16 cellular contexts compared by ENCODE assay signal in the genomic region with DNA sequence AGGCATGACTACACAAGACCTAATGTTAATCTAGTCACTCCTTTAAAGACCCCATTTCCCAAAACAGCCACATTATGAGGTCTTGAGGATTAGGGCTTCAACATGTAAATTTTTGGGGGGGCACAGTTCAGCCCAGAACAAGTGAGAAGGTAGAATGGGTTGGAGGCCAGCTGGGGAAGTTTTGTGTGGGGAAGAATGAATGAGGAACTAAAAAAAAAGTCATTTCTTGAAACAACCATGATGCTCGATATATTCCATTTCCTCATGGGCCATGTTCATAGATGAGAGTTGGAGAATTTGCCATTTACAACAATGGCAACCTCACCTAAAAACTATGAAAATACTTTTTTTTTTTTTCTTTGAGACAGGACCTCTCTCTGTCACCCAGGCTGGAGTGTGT. TPM values are rescaled to one million over a fixed set of nuclear protein-coding genes. Genes with fewer than 3 reads are reported as not detected.
"Had no signal": no experiment of that assay in that cellular context is flagged by ENCODE, and none has a peak within 500 bp of the region (broad histone marks: within the 10 kb centered on the region; RNA-seq: fewer than 3 reads in every experiment).

No MANE protein-coding gene starts in this region.

- DNase-seq: activated CD4-positive, alpha-beta memory T cell treated with anti-CD3 and anti-CD28 coated beads, Interleukin-2, amount 10 ng/mL, durations not matched to agents 7 days and 5 days; activated CD4-positive, alpha-beta T cell treated with anti-CD3 and anti-CD28 coated beads for 4 hours; activated effector memory CD4-positive, alpha-beta T cell treated with Interleukin-2 at 50 U/mL for 16 hours; activated naive CD4-positive, alpha-beta T cell treated with anti-CD3 and anti-CD28 coated beads, Interleukin-2, amount 50 U/mL, for 16 hours; activated T-cell treated with anti-CD3 and anti-CD28 coated beads, Interleukin-2, amount 50 U/mL, for 24 hours; adrenal gland; islet precursor cell; ovary; stomach; testis had no signal

- H3K4me1 Mint-ChIP-seq: activated CD4-positive, alpha-beta memory T cell treated with anti-CD3 and anti-CD28 coated beads, Interleukin-2, amount 10 ng/mL, durations not matched to agents 7 days and 5 days; neural progenitor cell had no signal

- H3K36me3 Mint-ChIP-seq: neural progenitor cell had no signal

- H3K9me3 Mint-ChIP-seq: activated CD4-positive, alpha-beta memory T cell treated with anti-CD3 and anti-CD28 coated beads, Interleukin-2, amount 10 ng/mL, durations not matched to agents 7 days and 5 days; activated T-cell treated with anti-CD3 and anti-CD28 coated beads, Interleukin-2, amount 50 U/mL, for 24 hours had no signal

- H3K4me3 Mint-ChIP-seq: activated CD4-positive, alpha-beta memory T cell treated with anti-CD3 and anti-CD28 coated beads, Interleukin-2, amount 10 ng/mL, durations not matched to agents 7 days and 5 days; activated T-cell treated with anti-CD3 and anti-CD28 coated beads, Interleukin-2, amount 50 U/mL, for 24 hours; neural progenitor cell had no signal

- H3K27ac Mint-ChIP-seq: activated CD4-positive, alpha-beta memory T cell treated with anti-CD3 and anti-CD28 coated beads, Interleukin-2, amount 10 ng/mL, durations not matched to agents 7 days and 5 days; activated T-cell treated with anti-CD3 and anti-CD28 coated beads, Interleukin-2, amount 50 U/mL, for 24 hours; neural progenitor cell had no signal

- ATAC-seq: esophagus mucosa, sciatic nerve had no signal

- H3K27me3 Mint-ChIP-seq: activated CD4-positive, alpha-beta memory T cell treated with anti-CD3 and anti-CD28 coated beads, Interleukin-2, amount 10 ng/mL, durations not matched to agents 7 days and 5 days; activated T-cell treated with anti-CD3 and anti-CD28 coated beads, Interleukin-2, amount 50 U/mL, for 24 hours had no signal

RNA-seq across cellular contexts. Expression of gene OR2B11, which starts 27.5 kb away (rescaled TPM):
- total RNA-seq: activated CD4-positive, alpha-beta memory T cell treated with anti-CD3 and anti-CD28 coated beads, Interleukin-2, amount 10 ng/mL, durations not matched to agents 7 days and 5 days; adrenal gland; cardiac muscle cell; esophagus mucosa; lung; ovary; sciatic nerve; stomach; upper lobe of left lung had no signal
